ENCODE assay signal across 8 cellular contexts in genomic region chr22:30356392-30357230, GRCh38. TPM values are rescaled to one million over a fixed set of nuclear protein-coding genes. Genes with fewer than 3 reads are reported as not detected.
DNase-seq lines count a peak whose midpoint lies in the region; ATAC-seq and TF ChIP-seq lines count a peak whose summit lies in the region.

Gene CCDC157 (plus strand): TSS chr22:30357007. CDS start chr22:30366001, 8,994 bp downstream.
Gene SF3A1 (minus strand): TSS chr22:30356894. CDS start chr22:30356792, 102 bp downstream.

- H3K4me2 ChIP-seq in OCI-LY3 (ENCODE audit: low read length), result peak within 1 kb of the TSS; percentile 98

- H3K4me3 ChIP-seq in HUES6 (ENCODE audit: low read depth, low read length), result peak within 1 kb of the TSS; percentile 97
- peak within 1 kb of the TSS; percentile 83 for H3K4me3 ChIP-seq in OCI-LY3 (ENCODE audit: low read length)
- peak within 1 kb of the TSS; percentile 93 for H3K4me3 ChIP-seq in epithelial cell of esophagus (ENCODE audit: low read length)
- peak within 1 kb of the TSS; percentile 80 for H3K4me3 ChIP-seq in mononuclear cell (ENCODE audit: low read length)

- H3K36me3 ChIP-seq in HUES6 (ENCODE audit: control insufficient read depth, insufficient read depth, low read length) (peaks cover 22% of the 10 kb centered on the region), OCI-LY3 (replicated peaks; ENCODE audit: low read depth, low read length) (peaks cover 22% of the 10 kb centered on the region)

- peak; percentile 82 for ATAC-seq in GM21447 (IDR thresholded peaks at IDR 0.05; ENCODE audit: unreplicated experiment)

- peaks cover 30% of the 10 kb centered on the region for H4K20me1 ChIP-seq in OCI-LY3 (ENCODE audit: insufficient read depth, low read length)

- no peaks in the 10 kb centered on the region for H3K27me3 ChIP-seq in HUES6 (ENCODE audit: control insufficient read depth, insufficient read depth, low read length)
- H3K27me3 ChIP-seq in OCI-LY3 (ENCODE audit: low read depth, low read length), result no peaks in the 10 kb centered on the region
- H3K27me3 ChIP-seq in mononuclear cell (ENCODE audit: insufficient read depth, low read length), result no peaks in the 10 kb centered on the region

- H3K9ac ChIP-seq in HUES6 (ENCODE audit: low read length) (peak within 1 kb of the TSS; percentile 97), OCI-LY3 (ENCODE audit: low read length) (peak within 1 kb of the TSS; percentile 89)

- H3K4me1 ChIP-seq in HUES6 (ENCODE audit: control insufficient read depth, insufficient read depth, low read length), result peaks cover 10% of the 10 kb centered on the region; the same call in 1 of the 2 replicates
- H3K4me1 ChIP-seq in OCI-LY3 (ENCODE audit: low read length), result peaks cover 17% of the 10 kb centered on the region
- H3K4me1 ChIP-seq in mononuclear cell (ENCODE audit: insufficient read depth, low read length), result peaks cover 49% of the 10 kb centered on the region

- H2AFZ ChIP-seq in OCI-LY3 (ENCODE audit: low read depth, low read length), result peak within 1 kb of the TSS; percentile 66; the same call in 1 of the 2 replicates

- H3K79me2 ChIP-seq in OCI-LY3 (ENCODE audit: low read length), result peaks cover 48% of the 10 kb centered on the region

- peak; percentile 92 for DNase-seq in DMS 273 (lab: John Stamatoyannopoulos, UW; ENCODE audit: unreplicated experiment)
- peak; percentile 83 for DNase-seq in activated T-cell treated with anti-CD3 and anti-CD28 coated beads for 24 hours (ENCODE audit: low read depth)
- DNase-seq in epithelial cell of esophagus (ENCODE audit: low read depth), result peak; percentile 93
- peak; percentile 71 to 77 for DNase-seq in stimulated activated CD8-positive, alpha-beta memory T cell treated with anti-CD3 and anti-CD28 coated beads, Interleukin-2, amount 100 ng/mL, for 1 hour (ENCODE audit: low read depth in 2 of 2)

- H3K9me3 ChIP-seq in HUES6 (ENCODE audit: control insufficient read depth, insufficient read depth, low read depth, low read length) (no peaks in the 10 kb centered on the region), OCI-LY3 (ENCODE audit: insufficient read depth, low read length) (no peaks in the 10 kb centered on the region), mononuclear cell (ENCODE audit: low read depth, low read length) (no peaks in the 10 kb centered on the region)

- no peak for TF ChIP-seq CTCF in OCI-LY3 (IDR thresholded peaks at IDR 0.05; ENCODE audit: low read depth, low read length)
- TF ChIP-seq CTCF in epithelial cell of esophagus (IDR thresholded peaks at IDR 0.05; ENCODE audit: insufficient read depth, low read depth, low read length, missing control alignments), result no peak

- peak within 1 kb of the TSS; percentile 95 for H3K27ac ChIP-seq in HUES6 (ENCODE audit: low read depth, low read length)
- H3K27ac ChIP-seq in OCI-LY3 (ENCODE audit: low read length), result peak within 1 kb of the TSS; percentile 81

RNA-seq across cellular contexts. Expression of gene CCDC157, which starts in this region (rescaled TPM):
- 4.9 TPM for total RNA-seq in mononuclear cell

RNA-seq across cellular contexts. Expression of gene SF3A1, which starts in this region (rescaled TPM):
- 94.3 TPM for total RNA-seq in mononuclear cell

Comparison
In these comparisons a context has a peak if more than half of its experiments do, and no peak if none do; other contexts are left out.
1. Peak in every context shown above with its lines: DNase-seq, ATAC-seq, H3K4me3 ChIP-seq and H3K27ac ChIP-seq.